Comparison of ENCODE assay signal across 8 cellular contexts in genomic region chr20:33401922-33402369, GRCh38. TPM values are rescaled to one million over a fixed set of nuclear protein-coding genes. Genes with fewer than 3 reads are reported as not detected.
DNase-seq lines count a peak whose midpoint lies in the region; ATAC-seq and TF ChIP-seq lines count a peak whose summit lies in the region.

No MANE protein-coding gene starts in this region.

- H3K9me3 ChIP-seq in Caco-2 = no peaks in the 10 kb centered on the region
- no peaks in the 10 kb centered on the region for H3K9me3 ChIP-seq in breast epithelium
- no peaks in the 10 kb centered on the region for H3K9me3 ChIP-seq in vagina

- no peak overlapping the region for H3K18ac ChIP-seq in mesendoderm (ENCODE audit: low read length)

- TF ChIP-seq POLR2A in breast epithelium (IDR thresholded peaks at IDR 0.05) = no peak
- no peak for TF ChIP-seq POLR2A in vagina (IDR thresholded peaks at IDR 0.05)

- WGBS in mesendoderm (ENCODE audit: extremely low coverage, insufficient coverage, low lambda C conversion rate) = no CpG with 5 or more reads among the region's 8 CpGs

- H2BK120ac ChIP-seq in mesendoderm (ENCODE audit: low read depth, low read length) = no peak overlapping the region

- CTCF ChIA-PET in Caco-2 (lab: Charles Lee) = interaction anchor here (0.6 to 3.1 kb wide), 11 partner anchors 10 to 667 kb away, joined by 3 to 17 read pairs (median 3); partner anchors contain the start of genes ACTL10 and SNTA1

- TF ChIP-seq CTCF in Caco-2 (IDR thresholded peaks at IDR 0.05; ENCODE audit: insufficient read depth in 1 of 2, low read depth in 1 of 2, low read length in 1 of 2, severe bottlenecking in 1 of 2, unreplicated experiment in 1 of 2) (no peak), breast epithelium (IDR thresholded peaks at IDR 0.05) (no peak), vagina (IDR thresholded peaks at IDR 0.05) (no peak)

- H3K4ac ChIP-seq in mesendoderm (ENCODE audit: low read depth, low read length) = no peak overlapping the region

- H3K56ac ChIP-seq in mesendoderm (ENCODE audit: low read length) = peak overlapping the region; percentile 76

- no peak for ATAC-seq in GM19035 (IDR thresholded peaks at IDR 0.05; ENCODE audit: unreplicated experiment)
- ATAC-seq in HG03432 (IDR thresholded peaks at IDR 0.05; ENCODE audit: unreplicated experiment) = no peak

- peaks cover 25% of the 10 kb centered on the region for H3K79me2 ChIP-seq in mesendoderm (ENCODE audit: control insufficient read depth, insufficient read depth, low read length)

- peak overlapping the region; percentile 91 for H3K9ac ChIP-seq in mesendoderm (ENCODE audit: low read length)

- intact Hi-C loops in Caco-2 (cut with micrococcal nuclease; ENCODE audit: unreplicated experiment) (loop anchor here (1.0 to 5.0 kb wide), 2 partner anchors 42 to 265 kb away; partner anchors contain the start of gene ACTL10), breast epithelium (cut with DNase I; ENCODE audit: low total_unique reads) (no loop called here), vagina (cut with DNase I) (no loop called here)

- H3K4me2 ChIP-seq in mesendoderm (ENCODE audit: low read length) = peak overlapping the region; percentile 44

- H3K36me3 ChIP-seq in Caco-2 (ENCODE audit: control insufficient read depth, insufficient read depth, low read length) (0 out of 2 replicates have a peak, but pooled peaks cover 1% of the 10 kb centered on the region), breast epithelium (no peaks in the 10 kb centered on the region), mesendoderm (ENCODE audit: control insufficient read depth, insufficient read depth, low read length) (no peaks in the 10 kb centered on the region), vagina (peaks cover 0 to 2% of the 10 kb centered on the region in 2 donors)

- no peak overlapping the region for H2AK5ac ChIP-seq in mesendoderm (ENCODE audit: low read length)

- no peak overlapping the region for H3K23ac ChIP-seq in mesendoderm (ENCODE audit: low read length)

- no peak overlapping the region for H2BK5ac ChIP-seq in mesendoderm (ENCODE audit: low read length)

- H3K4me3 ChIP-seq in Caco-2 (ENCODE audit: low read depth, low read length) = peak overlapping the region; percentile 88
- peak overlapping the region; percentile 94 to 99 (median 96) for H3K4me3 ChIP-seq in breast epithelium
- H3K4me3 ChIP-seq in mesendoderm (ENCODE audit: low read length) = no peak overlapping the region
- peak overlapping the region; percentile 87 to 98 for H3K4me3 ChIP-seq in vagina

- no peaks in the 10 kb centered on the region for H3K9me3 Mint-ChIP-seq in Caco-2 (ENCODE audit: unreplicated experiment)

- H3K27me3 ChIP-seq in Caco-2 (replicated peaks; ENCODE audit: control insufficient read depth, insufficient read depth, low read length) (no peaks in the 10 kb centered on the region), breast epithelium (no peaks in the 10 kb centered on the region), mesendoderm (ENCODE audit: insufficient read depth, low read length, poor library complexity) (no peaks in the 10 kb centered on the region), vagina (no peaks in the 10 kb centered on the region)

- peaks cover 8% of the 10 kb centered on the region for H3K4me1 Mint-ChIP-seq in Caco-2 (ENCODE audit: low read depth, unreplicated experiment)

- peaks cover 14% of the 10 kb centered on the region for H3K79me1 ChIP-seq in mesendoderm (ENCODE audit: low read length)

- H4K8ac ChIP-seq in mesendoderm (ENCODE audit: low read depth, low read length) = no peak overlapping the region

- peaks cover 5% of the 10 kb centered on the region for H3K36me3 Mint-ChIP-seq in Caco-2 (ENCODE audit: insufficient read depth, unreplicated experiment)

- H2BK15ac ChIP-seq in mesendoderm (replicated peaks; ENCODE audit: low read depth) = no peak overlapping the region

- TSS peak; percentile 75 for BruUV-seq in Caco-2 (replicated peaks; lab: Mats Ljungman, UMichigan)

- H3K27ac ChIP-seq in breast epithelium = peak overlapping the region in 1 of 2 donors; percentile 66
- no peak overlapping the region for H3K27ac ChIP-seq in mesendoderm (ENCODE audit: low read depth, low read length)
- peak overlapping the region; percentile 76 for H3K27ac ChIP-seq in vagina

- peak overlapping the region; percentile 91 for H3K4me3 Mint-ChIP-seq in Caco-2 (ENCODE audit: unreplicated experiment)

- H3K4me1 ChIP-seq in Caco-2 (peaks cover 18% of the 10 kb centered on the region), breast epithelium (peaks cover 4 to 16% of the 10 kb centered on the region in 2 donors), mesendoderm (ENCODE audit: control insufficient read depth, low read depth, low read length) (peaks cover 3% of the 10 kb centered on the region), vagina (peaks cover 40% of the 10 kb centered on the region)

- POLR2A ChIA-PET in Caco-2 (lab: Charles Lee) = interaction anchor here (0.6 to 1.2 kb wide), 6 partner anchors 12 to 591 kb away, joined by 3 to 15 read pairs (median 3); partner anchors contain the start of genes CBFA2T2 and SNTA1

- DNase-seq in Caco-2 = no peak
- DNase-seq in NCI-H146 (lab: John Stamatoyannopoulos, UW) = peak; percentile 60
- DNase-seq in breast epithelium (ENCODE audit: low spot score in 2 of 2) = no peak
- no peak for DNase-seq in mesendoderm
- no peak for DNase-seq in vagina (ENCODE audit: extremely low spot score in 2 of 2)
- no peak for DNase-seq in stimulated activated CD4-positive, alpha-beta T cell treated with anti-CD3 and anti-CD28 coated beads, Interleukin-4, amount 100 ng/mL, for 24 hours

- peak overlapping the region; percentile 76 for H3K27ac Mint-ChIP-seq in Caco-2 (ENCODE audit: unreplicated experiment)

- H4K5ac ChIP-seq in mesendoderm (ENCODE audit: low read length) = no peak overlapping the region

- no peaks in the 10 kb centered on the region for H3K27me3 Mint-ChIP-seq in Caco-2 (ENCODE audit: insufficient read depth, unreplicated experiment)

RNA-seq across cellular contexts. Expression of gene CDK5RAP1, which starts 0.6 kb away (rescaled TPM):
- total RNA-seq in Caco-2 (2022) (116 and 120 TPM in 2 replicates), breast epithelium (10 to 100 TPM; 21.8 to 32.4 (median 29.4) TPM), vagina (15.0 TPM)
- polyA plus RNA-seq in mesendoderm (2013, experiment 1 of 2) = 23.9 TPM
- polyA plus RNA-seq in mesendoderm (2013, experiment 2 of 2) = 22.7 TPM

RNA-seq across cellular contexts. Expression of gene SNTA1, which starts 41.6 kb away (rescaled TPM):
- total RNA-seq in Caco-2 (2022) (13.6 and 15.4 TPM in 2 replicates), breast epithelium (100 to 1,000 TPM in 1 of 3 donors, 10 to 100 TPM in 2; 19.3 to 121 (median 21.1) TPM), vagina (23.8 TPM)
- polyA plus RNA-seq in mesendoderm (2013, experiment 1 of 2) = 2.2 TPM
- 2.7 TPM for polyA plus RNA-seq in mesendoderm (2013, experiment 2 of 2)
